Comparison of ENCODE assay signal across 10 cellular contexts in the genomic region with DNA sequence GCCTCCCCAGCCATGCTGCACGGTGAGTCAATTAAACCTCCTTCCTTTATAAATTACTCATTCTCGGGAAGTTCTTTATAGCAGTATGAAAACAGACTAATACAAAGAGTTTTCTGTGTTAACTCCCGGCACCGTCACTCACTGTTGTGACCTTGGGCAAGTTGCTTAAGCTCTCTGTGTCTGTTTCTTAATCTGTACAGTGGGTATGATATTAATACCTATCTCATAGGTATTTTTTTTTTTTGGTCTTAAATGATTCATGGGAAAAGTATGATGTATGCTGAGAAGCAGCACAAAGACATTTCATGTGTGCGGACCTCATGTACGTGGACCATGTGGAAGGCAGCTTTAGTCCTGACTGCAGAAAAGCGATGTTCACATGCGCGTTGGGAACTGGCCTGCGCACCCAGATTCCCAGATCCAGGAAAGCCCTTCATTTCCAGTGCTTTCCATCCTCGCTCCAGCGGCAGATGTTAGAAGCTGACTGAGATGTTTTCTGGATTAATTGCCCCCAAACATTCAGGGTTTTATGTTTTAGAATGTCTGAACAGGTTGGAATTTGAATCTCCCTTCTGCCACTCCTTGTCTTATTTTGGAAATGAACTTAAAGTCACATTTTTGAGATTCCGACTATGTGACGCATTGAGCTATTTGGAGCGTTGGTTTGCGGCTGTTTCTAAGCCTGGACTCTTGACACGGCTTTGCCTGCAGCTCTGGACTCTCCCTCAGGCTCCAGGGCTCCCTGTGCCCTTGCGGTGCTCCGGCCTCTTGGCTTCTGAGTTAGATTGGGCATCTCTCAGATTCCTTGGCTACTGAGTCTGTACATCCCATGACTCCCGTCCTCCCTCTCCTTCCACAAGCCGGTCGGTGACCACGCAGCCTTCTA.
DNase-seq lines count a peak whose midpoint lies in the region; ATAC-seq, FAIRE-seq and TF ChIP-seq lines count a peak whose summit lies in the region.
"Had no signal": no experiment of that assay in that cellular context is flagged by ENCODE, and none has a peak within 500 bp of the region (broad histone marks: within the 10 kb centered on the region; RNA-seq: fewer than 3 reads in every experiment).

No MANE protein-coding gene starts in this region.

- H3K4me3 ChIP-seq in bronchial epithelial cell (ENCODE audit: low read depth, low read length) (no peak overlapping the region), spleen (no peak overlapping the region)
- H3K4me3 ChIP-seq: BLaER1 treated with 17β-estradiol and CSF1 and Interleukin-3, amounts not matched to agents 10 nM and 100 nM had no signal

- no peak for FAIRE-seq in bronchial epithelial cell (lab: Jason Lieb, UNC)
- no peak for FAIRE-seq in GM19239 (lab: Jason Lieb, UNC)

- no peak overlapping the region for H3K4me3 Mint-ChIP-seq in CD14-positive monocyte

- H3K4me1 ChIP-seq in spleen = peaks cover 0 to 18% (median 2%) of the 10 kb centered on the region in 6 donors

- DNase-seq in AG08395 (ENCODE audit: low spot score) (peak; percentile 92), LHCN-M2 (ENCODE audit: low read depth) (peak; percentile 95), bronchial epithelial cell (ENCODE audit: low read depth) (peak; percentile 93), kidney glomerular epithelial cell (lab: John Stamatoyannopoulos, UW) (peak; percentile 23), CD14-positive monocyte (ENCODE audit: low spot score) (no peak), GM19239 (ENCODE audit: insufficient read length, low spot score) (no peak), spleen (no peak)

- peak overlapping the region in 1 of 7 donors; percentile 32 for H3K27ac Mint-ChIP-seq in CD14-positive monocyte
- H3K27ac Mint-ChIP-seq: activated T-helper 2 cell treated with anti-CD3 and anti-CD28 coated beads, Interferon-gamma antibody, Interleukin-2, Interleukin-4, amounts not matched to agents 10 μg/mL and 5 μg/mL and 100 μg/mL, durations not matched to agents 14 hours and 24 hours and 36 hours had no signal

- H3K27ac ChIP-seq in spleen = no peak overlapping the region
- H3K27ac ChIP-seq: BLaER1 treated with 17β-estradiol and CSF1 and Interleukin-3, amounts not matched to agents 10 nM and 100 nM had no signal

- H3K9me3 ChIP-seq in spleen = no peaks in the 10 kb centered on the region

- intact Hi-C loops in CD14-positive monocyte (cut with micrococcal nuclease) = no loop called here
- intact Hi-C loops in spleen (cut with DNase I; ENCODE audit: low total_unique reads) = no loop called here

- TF ChIP-seq POLR2A in spleen (IDR thresholded peaks at IDR 0.05) = no peak

- no peaks in the 10 kb centered on the region for H3K36me3 Mint-ChIP-seq in CD14-positive monocyte

- no peak for TF ChIP-seq CTCF in bronchial epithelial cell (IDR thresholded peaks at IDR 0.05; ENCODE audit: insufficient read depth, low read length, severe bottlenecking)
- TF ChIP-seq CTCF in CD14-positive monocyte (IDR thresholded peaks at IDR 0.05) = no peak
- TF ChIP-seq CTCF in spleen (IDR thresholded peaks at IDR 0.05 in 8 of 11, conservative IDR thresholded peaks at IDR 0.05 in 3 of 11) = no peak

- H3K4me1 Mint-ChIP-seq in CD14-positive monocyte = peaks cover 8% of the 10 kb centered on the region

- peaks cover 0 to 4% (median 0%) of the 10 kb centered on the region in 7 donors for H3K9me3 Mint-ChIP-seq in CD14-positive monocyte
- H3K9me3 Mint-ChIP-seq: activated T-helper 2 cell treated with anti-CD3 and anti-CD28 coated beads, Interferon-gamma antibody, Interleukin-2, Interleukin-4, amounts not matched to agents 10 μg/mL and 5 μg/mL and 100 μg/mL, durations not matched to agents 14 hours and 24 hours and 36 hours had no signal

- H3K27me3 Mint-ChIP-seq in CD14-positive monocyte (ENCODE audit: low read depth in 3 of 3) = peaks cover 15 to 35% (median 21%) of the 10 kb centered on the region in 3 donors

- H3K27me3 ChIP-seq in bronchial epithelial cell (ENCODE audit: control insufficient read depth, insufficient read depth, low read length) (no peaks in the 10 kb centered on the region), spleen (replicated peaks in 1 of 7) (peaks cover 0 to 80% (median 11%) of the 10 kb centered on the region in 7 donors)
- H3K27me3 ChIP-seq: BLaER1 treated with 17β-estradiol and CSF1 and Interleukin-3, amounts not matched to agents 10 nM and 100 nM had no signal

- no peak for ATAC-seq in HG02970 (IDR thresholded peaks at IDR 0.05; ENCODE audit: low FRiP score, unreplicated experiment)

- WGBS in spleen, 5 donors = 73 to 81% (median 78%) methylated on average over 23 of the region's 23 CpGs

- no peaks in the 10 kb centered on the region for H3K36me3 ChIP-seq in bronchial epithelial cell (ENCODE audit: control insufficient read depth, insufficient read depth, low read length)
- no peaks in the 10 kb centered on the region for H3K36me3 ChIP-seq in spleen

Comparison
In these comparisons a context has a peak if more than half of its experiments do, and no peak if none do; other contexts are left out.
1. DNase-seq: peak in AG08395 (single experiment), LHCN-M2 (single experiment), bronchial epithelial cell (single experiment) and kidney glomerular epithelial cell (single experiment); none in CD14-positive monocyte (single experiment), GM19239 (single experiment) and spleen (single experiment).